Comparison of ENCODE assay signal across 17 cellular contexts in the genomic region with DNA sequence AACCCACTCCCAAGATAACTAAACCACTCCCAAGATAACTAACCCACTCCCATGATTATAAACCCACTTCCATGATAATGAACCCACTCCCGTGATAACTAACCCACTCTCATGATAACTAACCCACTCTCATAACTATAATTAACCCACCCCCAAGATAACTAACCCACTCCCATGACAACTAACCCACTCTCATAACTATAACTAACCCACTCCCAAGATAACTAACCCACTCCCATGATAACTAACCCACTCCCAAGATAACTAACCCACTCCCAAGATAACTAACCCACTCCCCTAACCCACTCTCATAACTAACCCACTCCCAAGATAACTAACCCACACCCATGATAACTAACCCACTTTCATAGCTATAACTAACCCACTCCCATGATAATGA. TPM values are rescaled to one million over a fixed set of nuclear protein-coding genes. Genes with fewer than 3 reads are reported as not detected.
DNase-seq lines count a peak whose midpoint lies in the region; ATAC-seq, FAIRE-seq and TF ChIP-seq lines count a peak whose summit lies in the region.
"Had no signal": no experiment of that assay in that cellular context is flagged by ENCODE, and none has a peak within 500 bp of the region (broad histone marks: within the 10 kb centered on the region; RNA-seq: fewer than 3 reads in every experiment).

No MANE protein-coding gene starts in this region.

- H2AFZ ChIP-seq in H1 (ENCODE audit: low read length) (no peak overlapping the region), PC-3 (ENCODE audit: low read length) (no peak overlapping the region)

- no peaks in the 10 kb centered on the region for H3K36me3 Mint-ChIP-seq in activated T-helper 17 cell treated with anti-CD3 and anti-CD28 coated beads, Interleukin-2, amount 50 U/mL, for 72 hours (ENCODE audit: low read depth)
- H3K36me3 Mint-ChIP-seq in central memory CD8-positive, alpha-beta T cell (ENCODE audit: insufficient read depth): no peaks in the 10 kb centered on the region
- H3K36me3 Mint-ChIP-seq: CD4-positive, CD25-positive, alpha-beta regulatory T cell; CD8-positive, alpha-beta T cell had no signal

- no peak overlapping the region for H2BK12ac ChIP-seq in H1 (ENCODE audit: low read depth, low read length)

- no peak overlapping the region for H2BK5ac ChIP-seq in H1 (ENCODE audit: low read depth, low read length)

- H3F3A ChIP-seq in PC-3 (ENCODE audit: low read length, unreplicated experiment): no peaks in the 10 kb centered on the region

- no peak for TF ChIP-seq RAD21 in H1 (IDR thresholded peaks at IDR 0.05 in 1 of 2, conservative IDR thresholded peaks at IDR 0.05 in 1 of 2; ENCODE audit: low read depth in 2 of 2, low read length in 2 of 2)

- H4K20me1 ChIP-seq in H1 (replicated peaks in 1 of 2; ENCODE audit: control insufficient read depth in 1 of 2, insufficient read depth in 2 of 2, low read length in 2 of 2) (no peaks in the 10 kb centered on the region), PC-3 (ENCODE audit: low read length) (no peaks in the 10 kb centered on the region)

- H3K9me3 ChIP-seq in H1 (ENCODE audit: insufficient read depth in 2 of 2, low read depth in 1 of 2, low read length in 1 of 2): no peaks in the 10 kb centered on the region
- no peaks in the 10 kb centered on the region for H3K9me3 ChIP-seq in right cardiac atrium (ENCODE audit: control insufficient read depth, low read length)
- H3K9me3 ChIP-seq in PC-3 (ENCODE audit: low read length): no peaks in the 10 kb centered on the region

- H3K4me2 ChIP-seq in H1 (ENCODE audit: insufficient read depth in 1 of 2, low read depth in 2 of 2, low read length in 2 of 2): no peak overlapping the region
- H3K4me2 ChIP-seq in PC-3 (ENCODE audit: low read length): no peak overlapping the region

- peak overlapping the region; percentile 44 for H3K27ac Mint-ChIP-seq in activated T-helper 17 cell treated with anti-CD3 and anti-CD28 coated beads, Interleukin-2, amount 50 U/mL, for 72 hours
- H3K27ac Mint-ChIP-seq in central memory CD8-positive, alpha-beta T cell (ENCODE audit: low read depth): peak overlapping the region; percentile 0

- H3K56ac ChIP-seq in H1 (replicated peaks; ENCODE audit: insufficient read length, low read depth, low read length): no peak overlapping the region

- no peak overlapping the region for H4K5ac ChIP-seq in H1 (ENCODE audit: insufficient read length, low read depth, low read length)

- no peak overlapping the region for H2BK15ac ChIP-seq in H1 (ENCODE audit: low read length)

- TF ChIP-seq POLR2A in H1 (IDR thresholded peaks at IDR 0.05; ENCODE audit: control extremely low read depth in 1 of 2, low read depth in 2 of 2, low read length in 2 of 2): no peak

- intact Hi-C loops in right cardiac atrium (cut with DNase I): no loop called here
- intact Hi-C loops in PC-3 (cut with micrococcal nuclease): loop anchor here (10.0 kb wide), 1 partner anchor 197 kb away; the partner anchor contains the start of gene TBC1D22A

- H3K14ac ChIP-seq in H1 (ENCODE audit: insufficient read length): no peak overlapping the region

- WGBS in H1 (ENCODE audit: extremely low coverage in 1 of 2, insufficient coverage in 1 of 2, insufficient read length in 1 of 2, insufficient replicate concordance in 2 of 2, low coverage in 1 of 2, low lambda C conversion rate in 2 of 2, missing lambda C conversion rate in 1 of 2), 2 experiments: 81% methylated on average over 1 of the region's 1 CpG; no CpG with 5 or more reads in 1 of the 2 experiments
- 95% methylated on average over 1 of the region's 1 CpG for WGBS in right cardiac atrium

- H3K27me3 Mint-ChIP-seq in activated T-helper 17 cell treated with anti-CD3 and anti-CD28 coated beads, Interleukin-2, amount 50 U/mL, for 72 hours: no peaks in the 10 kb centered on the region
- H3K27me3 Mint-ChIP-seq in central memory CD8-positive, alpha-beta T cell: no peaks in the 10 kb centered on the region

- peaks cover 4% of the 10 kb centered on the region for H3K9me3 Mint-ChIP-seq in activated T-helper 17 cell treated with anti-CD3 and anti-CD28 coated beads, Interleukin-2, amount 50 U/mL, for 72 hours
- H3K9me3 Mint-ChIP-seq in central memory CD8-positive, alpha-beta T cell: no peaks in the 10 kb centered on the region

- TF ChIP-seq CTCF in H1 (IDR thresholded peaks at IDR 0.05; ENCODE audit: control extremely low read depth in 1 of 3, insufficient read depth in 1 of 3, low read depth in 1 of 3, low read length in 3 of 3) (no peak), PC-3 (conservative IDR thresholded peaks at IDR 0.05; ENCODE audit: low read depth, low read length) (no peak)

- H4K8ac ChIP-seq in H1 (ENCODE audit: extremely low read depth, insufficient read depth, low read length): no peak overlapping the region

- no peak overlapping the region for H3K18ac ChIP-seq in H1 (ENCODE audit: extremely low read depth, low read length)

- TF ChIP-seq EP300 in H1 (IDR thresholded peaks at IDR 0.05; ENCODE audit: borderline replicate concordance in 1 of 2, low read depth in 2 of 2, low read length in 2 of 2): no peak

- no peak overlapping the region for H2AK5ac ChIP-seq in H1 (ENCODE audit: low read depth, low read length)

- no peak for DNase-seq in central memory CD8-positive, alpha-beta T cell (ENCODE audit: low spot score in 2 of 2)
- DNase-seq in H1 (ENCODE audit: low read depth in 1 of 2, low spot score in 2 of 2) (no peak), urothelium cell line (ENCODE audit: low spot score) (no peak), NCI-H187 (lab: John Stamatoyannopoulos, UW) (no peak), right cardiac atrium (no peak), PC-3 (no peak)
- DNase-seq: C1 segment of cervical spinal cord; Caco-2; CD4-positive, CD25-positive, alpha-beta regulatory T cell; CD8-positive, alpha-beta T cell; DMS153; DND-41; GOT3; H7; HCEC 1CT had no signal

- H3K27ac ChIP-seq in H1 (ENCODE audit: low read depth, low read length): no peak overlapping the region
- H3K27ac ChIP-seq in right cardiac atrium (ENCODE audit: low read length): no peak overlapping the region
- no peak overlapping the region for H3K27ac ChIP-seq in PC-3 (ENCODE audit: low read length)

- POLR2A ChIA-PET in H1 (lab: Charles Lee; ENCODE audit: partially characterized antibody) (interaction anchor here (1.1 kb wide), 1 partner anchor 27 kb away, joined by 3 read pairs; no protein-coding TSS in a partner anchor), PC-3 (lab: Charles Lee; ENCODE audit: unreplicated experiment) (no interaction called here)

- CTCF ChIA-PET in H1 (lab: Charles Lee; ENCODE audit: partially characterized antibody) (no interaction called here), PC-3 (lab: Charles Lee) (no interaction called here)

- H3K4ac ChIP-seq in H1 (replicated peaks; ENCODE audit: insufficient read length, low read depth, low read length): no peak overlapping the region

- no peak overlapping the region for H3K23ac ChIP-seq in H1 (ENCODE audit: insufficient read length)

- no peaks in the 10 kb centered on the region for H3K79me1 ChIP-seq in H1 (ENCODE audit: low read depth, low read length)

- no peak overlapping the region for H2BK120ac ChIP-seq in H1 (replicated peaks; ENCODE audit: low read depth, low read length)

- H3K79me2 ChIP-seq in H1 (ENCODE audit: control insufficient read depth in 1 of 2, insufficient read depth in 2 of 2, low read length in 2 of 2): no peaks in the 10 kb centered on the region
- no peaks in the 10 kb centered on the region for H3K79me2 ChIP-seq in PC-3 (ENCODE audit: low read length)

- H3K9me2 ChIP-seq in PC-3 (replicated peaks; ENCODE audit: low read length): no peaks in the 10 kb centered on the region

- H3K9ac ChIP-seq in H1 (replicated peaks in 1 of 4; ENCODE audit: extremely low read depth in 1 of 4, low read depth in 3 of 4, low read length in 3 of 4): no peak overlapping the region
- no peak overlapping the region for H3K9ac ChIP-seq in PC-3 (ENCODE audit: low read length)

- H3K36me3 ChIP-seq in H1 (ENCODE audit: control insufficient read depth in 2 of 4, insufficient read depth in 4 of 4, low read length in 3 of 4) (no peaks in the 10 kb centered on the region), PC-3 (ENCODE audit: low read depth, low read length) (no peaks in the 10 kb centered on the region)

- H3K23me2 ChIP-seq in H1 (ENCODE audit: low read depth, low read length): peaks cover 13% of the 10 kb centered on the region; the same call in 1 of the 2 replicates

- H3K27me3 ChIP-seq in H1 (replicated peaks in 1 of 4; ENCODE audit: control insufficient read depth in 3 of 4, extremely low read depth in 1 of 4, insufficient read depth in 3 of 4, low read length in 3 of 4) (no peaks in the 10 kb centered on the region), right cardiac atrium (ENCODE audit: control insufficient read depth, insufficient read depth) (no peaks in the 10 kb centered on the region), PC-3 (ENCODE audit: low read length) (no peaks in the 10 kb centered on the region)

- no peak overlapping the region for H2BK20ac ChIP-seq in H1 (ENCODE audit: low read length)

- H4K91ac ChIP-seq in H1 (replicated peaks; ENCODE audit: insufficient read length, low read length): no peak overlapping the region

- H3K4me1 Mint-ChIP-seq in activated T-helper 17 cell treated with anti-CD3 and anti-CD28 coated beads, Interleukin-2, amount 50 U/mL, for 72 hours: peaks cover 10% of the 10 kb centered on the region
- peaks cover 5% of the 10 kb centered on the region for H3K4me1 Mint-ChIP-seq in central memory CD8-positive, alpha-beta T cell
- H3K4me1 Mint-ChIP-seq: CD4-positive, CD25-positive, alpha-beta regulatory T cell had no signal

- peaks cover 0 to 11% (median 7%) of the 10 kb centered on the region in 4 experiments; a peak in 6 of 7 replicates for H3K4me1 ChIP-seq in H1 (replicated peaks in 1 of 4; ENCODE audit: control insufficient read depth in 3 of 4, insufficient read depth in 4 of 4, low read length in 3 of 4)
- H3K4me1 ChIP-seq in right cardiac atrium (ENCODE audit: control insufficient read depth, insufficient read depth, low read length): peaks cover 3% of the 10 kb centered on the region
- peaks cover 11% of the 10 kb centered on the region for H3K4me1 ChIP-seq in PC-3 (ENCODE audit: insufficient read depth, low read length)

- no peak for FAIRE-seq in H1 (lab: Jason Lieb, UNC)
- peak; percentile 74 for FAIRE-seq in urothelium cell line (lab: Jason Lieb, UNC)
- FAIRE-seq: G401.6 had no signal

- no peak for ATAC-seq in activated T-helper 17 cell treated with anti-CD3 and anti-CD28 coated beads, Interleukin-2, amount 50 U/mL, for 72 hours (replicated peaks)
- no peak for ATAC-seq in central memory CD8-positive, alpha-beta T cell (replicated peaks; ENCODE audit: extremely low read depth, poor library complexity, severe bottlenecking)
- ATAC-seq in right cardiac atrium (no peak), PC-3 (no peak)
- ATAC-seq: CD8-positive, alpha-beta T cell had no signal

- H3K4me3 ChIP-seq in H1 (ENCODE audit: extremely low read depth in 1 of 4, insufficient read depth in 2 of 4, low read depth in 3 of 4, low read length in 4 of 4) (no peak overlapping the region), right cardiac atrium (ENCODE audit: low read length) (no peak overlapping the region), PC-3 (ENCODE audit: low read length) (no peak overlapping the region)

- no peak overlapping the region for H3K4me3 Mint-ChIP-seq in activated T-helper 17 cell treated with anti-CD3 and anti-CD28 coated beads, Interleukin-2, amount 50 U/mL, for 72 hours
- H3K4me3 Mint-ChIP-seq in central memory CD8-positive, alpha-beta T cell: no peak overlapping the region
- H3K4me3 Mint-ChIP-seq: CD8-positive, alpha-beta T cell had no signal

- no TSS peak for BruUV-seq in PC-3 (replicated peaks; lab: Mats Ljungman, UMichigan)

RNA-seq across cellular contexts. Expression of gene CELSR1, which starts 30.1 kb away (rescaled TPM):
- total RNA-seq in activated T-helper 17 cell treated with anti-CD3 and anti-CD28 coated beads, Interleukin-2, amount 50 U/mL, for 72 hours: under 1 TPM; 0.32 to 0.48 TPM
- 12.2 and 12.4 TPM in 2 replicates for total RNA-seq in H1 (2021; fragmentation: NEBNext Ultra II Directional; extraction: Animal tissue kit (Norgen Biotek cat#: 25700))
- polyA plus RNA-seq in H1 (2011; rRNA removed): 9.0 and 16.4 TPM in 2 replicates
- polyA plus RNA-seq in H1 (2011; cell fraction: cytosol; rRNA removed): 9.1 TPM
- 36.2 TPM for polyA plus RNA-seq in H1 (2011; cell fraction: nucleus; rRNA removed)
- polyA plus RNA-seq in H1 (2012, experiment 1 of 2): 8.8 to 12.1 TPM (median 10.3 TPM) in 4 replicates
- polyA plus RNA-seq in H1 (2012, experiment 2 of 2): 7.3 TPM
- 10.4 TPM for polyA plus RNA-seq in H1 (2013, experiment 1 of 2)
- 9.5 TPM for polyA plus RNA-seq in H1 (2013, experiment 2 of 2)
- polyA minus RNA-seq in H1 (2011; rRNA and poly(A)+ RNA removed): 22.5 and 24.2 TPM in 2 replicates
- 13.4 TPM for polyA minus RNA-seq in H1 (2011; cell fraction: cytosol; rRNA and poly(A)+ RNA removed)
- 38.4 TPM for polyA minus RNA-seq in H1 (2011; cell fraction: nucleus; rRNA and poly(A)+ RNA removed)
- 1 to 10 TPM; 5.5 to 7.9 (median 6.5) TPM for total RNA-seq in right cardiac atrium
- polyA plus RNA-seq in right cardiac atrium: 5.6 TPM
- 14.2 and 19.3 TPM in 2 replicates for total RNA-seq in PC-3 (2014; rRNA removed)

RNA-seq across cellular contexts. Expression of gene GRAMD4, which starts 52.7 kb away (rescaled TPM):
- 10 to 100 TPM; 23.6 to 51.0 TPM for total RNA-seq in activated T-helper 17 cell treated with anti-CD3 and anti-CD28 coated beads, Interleukin-2, amount 50 U/mL, for 72 hours
- 20.5 and 25.6 TPM in 2 replicates for total RNA-seq in H1 (2021; fragmentation: NEBNext Ultra II Directional; extraction: Animal tissue kit (Norgen Biotek cat#: 25700))
- polyA plus RNA-seq in H1 (2011; rRNA removed) (7.9 and 8.6 TPM in 2 replicates), right cardiac atrium (31.6 TPM)
- polyA plus RNA-seq in H1 (2011; cell fraction: cytosol; rRNA removed): 9.2 TPM
- polyA plus RNA-seq in H1 (2011; cell fraction: nucleus; rRNA removed): 18.3 TPM
- 14.3 to 23.8 TPM (median 16.0 TPM) in 4 replicates for polyA plus RNA-seq in H1 (2012, experiment 1 of 2)
- 5.4 TPM for polyA plus RNA-seq in H1 (2012, experiment 2 of 2)
- polyA plus RNA-seq in H1 (2013, experiment 1 of 2): 10.3 TPM
- polyA plus RNA-seq in H1 (2013, experiment 2 of 2): 9.8 TPM
- 12.8 and 15.9 TPM in 2 replicates for polyA minus RNA-seq in H1 (2011; rRNA and poly(A)+ RNA removed)
- 8.7 TPM for polyA minus RNA-seq in H1 (2011; cell fraction: cytosol; rRNA and poly(A)+ RNA removed)
- 8.7 TPM for polyA minus RNA-seq in H1 (2011; cell fraction: nucleus; rRNA and poly(A)+ RNA removed)
- total RNA-seq in right cardiac atrium (100 to 1,000 TPM in 1 of 4 donors, 10 to 100 TPM in 3; 74.3 to 106 (median 88.5) TPM), PC-3 (2014; rRNA removed) (18.9 and 25.3 TPM in 2 replicates)
